Comparison of ENCODE assay signal across 22 cellular contexts in the genomic region with DNA sequence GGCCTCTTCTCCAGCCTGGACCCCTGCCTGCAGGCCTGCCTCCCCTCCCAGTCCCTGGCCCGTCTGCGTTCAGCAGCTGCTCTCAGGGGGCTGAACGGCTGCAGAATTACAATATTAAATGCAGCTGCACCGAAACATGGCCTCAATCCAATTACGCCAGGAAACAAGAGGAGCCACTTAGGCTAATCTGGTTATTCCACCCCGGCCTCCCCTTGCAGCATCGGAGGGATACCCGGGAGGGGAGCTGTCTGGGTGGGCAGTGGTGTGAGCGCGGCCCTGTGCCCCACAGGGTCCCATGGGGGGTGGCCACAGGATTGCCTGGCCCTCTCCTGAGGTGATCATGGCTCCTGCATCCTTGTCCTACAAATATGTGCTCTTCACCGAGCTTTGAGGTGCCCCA. TPM values are rescaled to one million over a fixed set of nuclear protein-coding genes. Genes with fewer than 3 reads are reported as not detected.
DNase-seq lines count a peak whose midpoint lies in the region; ATAC-seq and TF ChIP-seq lines count a peak whose summit lies in the region.
"Had no signal": no experiment of that assay in that cellular context is flagged by ENCODE, and none has a peak within 500 bp of the region (broad histone marks: within the 10 kb centered on the region; RNA-seq: fewer than 3 reads in every experiment).

No MANE protein-coding gene starts in this region.

- TF ChIP-seq CTCF in A673 (conservative IDR thresholded peaks at IDR 0.05; ENCODE audit: low read depth, low read length) = no peak

- BruUV-seq in A673 (replicated peaks; lab: Mats Ljungman, UMichigan) = no TSS peak

- H3K36me3 ChIP-seq in A673 (ENCODE audit: insufficient read depth, low read length, poor library complexity, severe bottlenecking) = no peaks in the 10 kb centered on the region
- H3K36me3 ChIP-seq: cardiac muscle cell, left lung, sigmoid colon had no signal

- no peaks in the 10 kb centered on the region for H3K27me3 ChIP-seq in A673 (replicated peaks; ENCODE audit: insufficient read depth, low read depth, low read length, poor library complexity)
- H3K27me3 ChIP-seq: cardiac muscle cell, left lung, sigmoid colon had no signal

- CTCF ChIA-PET in A673 (lab: Charles Lee) = no interaction called here

- peaks cover 45% of the 10 kb centered on the region for H3K4me1 ChIP-seq in A673 (ENCODE audit: insufficient read depth, low read length, poor library complexity, severe bottlenecking)

- intact Hi-C loops in A673 (cut with micrococcal nuclease; ENCODE audit: unreplicated experiment) = no loop called here

- H3K4me3 ChIP-seq in A673 (ENCODE audit: low read depth, low read length, poor library complexity, severe bottlenecking) = peak overlapping the region; percentile 4
- H3K4me3 ChIP-seq: cardiac muscle cell, GM23338, left lung, sigmoid colon had no signal

- POLR2A ChIA-PET in A673 (lab: Charles Lee; ENCODE audit: low non-redundant PET) = no interaction called here

- H3K27ac ChIP-seq in A673 (ENCODE audit: low read depth, low read length, poor library complexity, severe bottlenecking) = peak overlapping the region; percentile 67
- peak overlapping the region; percentile 69 for H3K27ac ChIP-seq in cingulate gyrus (ENCODE audit: low read depth, low read length)
- H3K27ac ChIP-seq: cardiac muscle cell, left lung, sigmoid colon had no signal

- no peaks in the 10 kb centered on the region for H3K9me3 ChIP-seq in A673 (ENCODE audit: low read depth, low read length, poor library complexity, severe bottlenecking)
- H3K9me3 ChIP-seq: left lung, sigmoid colon had no signal

- no peak for ATAC-seq in HG02623 (IDR thresholded peaks at IDR 0.05; ENCODE audit: unreplicated experiment)
- ATAC-seq: activated CD8-positive, alpha-beta T cell treated with anti-CD3 and anti-CD28 coated beads for 36 hours; activated T-cell treated with anti-CD3 and anti-CD28 coated beads, Interleukin-2, amount 50 U/mL, for 72 hours; GM23338; left lung; PC-3 had no signal

- DNase-seq in A673 (ENCODE audit: low spot score) = peak; percentile 95
- DNase-seq in DMS79 treated with DMSO at 0.1 percent for 48 hours (lab: John Stamatoyannopoulos, UW) = peak; percentile 85
- DNase-seq in NCI-H524 treated with DMSO at 0.1 percent for 48 hours (lab: John Stamatoyannopoulos, UW) = peak; percentile 65
- no peak for DNase-seq in HK-2 (ENCODE audit: unreplicated experiment)
- DNase-seq in hepatic stellate cell (ENCODE audit: low spot score) = no peak
- no peak for DNase-seq in hippocampal formation (lab: John Stamatoyannopoulos, UW)
- DNase-seq: activated CD8-positive, alpha-beta T cell treated with anti-CD3 and anti-CD28 coated beads for 36 hours; activated T-cell treated with anti-CD3 and anti-CD28 coated beads, Interleukin-2, amount 50 U/mL, for 72 hours; endodermal cell; GF-D8; Kasumi-1; left lung; NCI-H226; PC-3; sigmoid colon; stimulated activated CD4-positive, alpha-beta T cell treated with anti-CD3 and anti-CD28 coated beads, Interleukin-1b, Interleukin-23, amount 100 ng/mL, for 48 hours; SW 1271 had no signal

RNA-seq across cellular contexts. Expression of a gene that starts 42.6 kb away (rescaled TPM):
- 0.45 and 1.9 TPM in 2 replicates for total RNA-seq in A673 (2021)
- total RNA-seq: activated CD8-positive, alpha-beta T cell treated with anti-CD3 and anti-CD28 coated beads for 36 hours; endodermal cell; omental fat pad; PC-3 had no signal

Comparison
In these comparisons a context has a peak if more than half of its experiments do, and no peak if none do; other contexts are left out.
1. DNase-seq: peak in A673 (single experiment), DMS79 treated with DMSO at 0.1 percent for 48 hours (single experiment) and NCI-H524 treated with DMSO at 0.1 percent for 48 hours (single experiment); none in HK-2 (single experiment), hepatic stellate cell (single experiment) and hippocampal formation (0 of 2).